Comparison of ENCODE assay signal across 17 cellular contexts in genomic region chr5:174234388-174234787, GRCh38.
DNase-seq lines count a peak whose midpoint lies in the region; ATAC-seq, FAIRE-seq and TF ChIP-seq lines count a peak whose summit lies in the region.
"Had no signal": no experiment of that assay in that cellular context is flagged by ENCODE, and none has a peak within 500 bp of the region (broad histone marks: within the 10 kb centered on the region; RNA-seq: fewer than 3 reads in every experiment).

No MANE protein-coding gene starts in this region.

- no peak overlapping the region for H3K4me3 ChIP-seq in GM23338
- H3K4me3 ChIP-seq in neuronal stem cell (ENCODE audit: low read length in 2 of 2): no peak overlapping the region
- H3K4me3 ChIP-seq: A549, GM23248 had no signal

- no peak overlapping the region for H3K4ac ChIP-seq in neuronal stem cell (ENCODE audit: low read length)

- H3K36me3 Mint-ChIP-seq in GM23338 (ENCODE audit: low read depth): peaks cover 6% of the 10 kb centered on the region; the same call in 2 of the 3 replicates
- H3K36me3 Mint-ChIP-seq: CD14-positive monocyte; CD8-positive, alpha-beta memory T cell; IgD-negative memory B cell had no signal

- H4K91ac ChIP-seq in neuronal stem cell (ENCODE audit: low read depth, low read length, poor library complexity): no peak overlapping the region

- no peak for FAIRE-seq in urothelium cell line (lab: Jason Lieb, UNC)
- FAIRE-seq: A549, GM12891, GM19239 had no signal

- H3K9ac ChIP-seq in neuronal stem cell (ENCODE audit: low read depth, low read length, poor library complexity): no peak overlapping the region
- H3K9ac ChIP-seq: GM23248, KMS-11 had no signal

- no peak overlapping the region for H3K4me3 Mint-ChIP-seq in GM23338
- H3K4me3 Mint-ChIP-seq: CD14-positive monocyte; CD8-positive, alpha-beta memory T cell; H9; IgD-negative memory B cell had no signal

- H3K27ac ChIP-seq in GM23338 (ENCODE audit: low read depth) (no peak overlapping the region), neuronal stem cell (replicated peaks; ENCODE audit: low read length) (no peak overlapping the region)
- H3K27ac ChIP-seq: A549, GM23248, KMS-11 had no signal

- no CpG with 5 or more reads among the region's 8 CpGs for WGBS in neuronal stem cell (ENCODE audit: extremely low coverage in 2 of 2, insufficient read length in 2 of 2, insufficient replicate concordance in 1 of 2), 2 donors

- no peaks in the 10 kb centered on the region for H3K36me3 ChIP-seq in GM23338 (ENCODE audit: insufficient read depth)
- H3K36me3 ChIP-seq in neuronal stem cell (replicated peaks in 1 of 2; ENCODE audit: control insufficient read depth in 2 of 2, insufficient read depth in 2 of 2, low read length in 2 of 2): no peaks in the 10 kb centered on the region

- H3F3A ChIP-seq in GM23338 (replicated peaks; ENCODE audit: low read depth): no peaks in the 10 kb centered on the region

- no peaks in the 10 kb centered on the region for H4K20me1 ChIP-seq in GM23338 (replicated peaks; ENCODE audit: insufficient read depth)

- no peak for ATAC-seq in GM23338
- no peak for ATAC-seq in GM18870 (IDR thresholded peaks at IDR 0.05; ENCODE audit: unreplicated experiment)
- ATAC-seq in GM21737 (IDR thresholded peaks at IDR 0.05; ENCODE audit: unreplicated experiment): no peak
- ATAC-seq: A549 had no signal

- H4K8ac ChIP-seq in neuronal stem cell (ENCODE audit: low read depth, low read length): no peak overlapping the region

- H3K27me3 ChIP-seq in GM23338 (ENCODE audit: insufficient read depth): no peaks in the 10 kb centered on the region
- H3K27me3 ChIP-seq in neuronal stem cell (ENCODE audit: control insufficient read depth in 3 of 3, insufficient read depth in 3 of 3, low read depth in 1 of 3, low read length in 3 of 3): no peaks in the 10 kb centered on the region

- H2BK120ac ChIP-seq in neuronal stem cell (ENCODE audit: low read depth, low read length): no peak overlapping the region

- H3K27ac Mint-ChIP-seq in GM23338: no peak overlapping the region
- H3K27ac Mint-ChIP-seq: CD14-positive monocyte; CD8-positive, alpha-beta memory T cell; H9; IgD-negative memory B cell had no signal

- H3K9me2 ChIP-seq in GM23338 (ENCODE audit: insufficient read depth): no peaks in the 10 kb centered on the region

- no peak overlapping the region for H3K23ac ChIP-seq in neuronal stem cell (ENCODE audit: low read depth, low read length, poor library complexity)

- H2BK15ac ChIP-seq in neuronal stem cell (ENCODE audit: low read length): no peak overlapping the region

- H2AFZ ChIP-seq in GM23338: peak overlapping the region; percentile 32; the same call in 1 of the 2 replicates
- no peak overlapping the region for H2AFZ ChIP-seq in neuronal stem cell (ENCODE audit: low read length)
- H2AFZ ChIP-seq: GM23248 had no signal

- H3K18ac ChIP-seq in neuronal stem cell (ENCODE audit: low read length): no peak overlapping the region

- no peak for TF ChIP-seq CTCF in GM23338 (conservative IDR thresholded peaks at IDR 0.05; ENCODE audit: low read depth in 2 of 2)

- no peak overlapping the region for H3K4me2 ChIP-seq in GM23338
- no peak overlapping the region for H3K4me2 ChIP-seq in neuronal stem cell (ENCODE audit: insufficient read depth, low read length, poor library complexity, severe bottlenecking)
- H3K4me2 ChIP-seq: A549, KMS-11 had no signal

- no peak overlapping the region for H2BK5ac ChIP-seq in neuronal stem cell (ENCODE audit: low read length)

- no peak overlapping the region for H3K14ac ChIP-seq in neuronal stem cell (ENCODE audit: low read length)

- H3K4me1 Mint-ChIP-seq in GM23338: no peaks in the 10 kb centered on the region; the same call in 2 of the 3 replicates
- H3K4me1 Mint-ChIP-seq: CD14-positive monocyte; CD8-positive, alpha-beta memory T cell; H9 had no signal

- H3K79me2 ChIP-seq in GM23338 (replicated peaks; ENCODE audit: insufficient read depth): no peaks in the 10 kb centered on the region

- H3K4me1 ChIP-seq in GM23338 (ENCODE audit: insufficient read depth) (no peaks in the 10 kb centered on the region), neuronal stem cell (ENCODE audit: control insufficient read depth in 2 of 2, insufficient read depth in 1 of 2, low read depth in 1 of 2, low read length in 2 of 2) (peaks cover 0 to 3% of the 10 kb centered on the region in 2 donors)
- H3K4me1 ChIP-seq: A549 had no signal

- no peaks in the 10 kb centered on the region for H3K27me3 Mint-ChIP-seq in GM23338 (ENCODE audit: insufficient read depth, low read depth, poor library complexity)

- H2AK5ac ChIP-seq in neuronal stem cell (ENCODE audit: low read depth, low read length): peak overlapping the region; percentile 25

- H3K79me1 ChIP-seq in neuronal stem cell (ENCODE audit: low read depth, low read length): no peaks in the 10 kb centered on the region

- no peak overlapping the region for H2BK12ac ChIP-seq in neuronal stem cell (ENCODE audit: low read length)

- peaks cover 6% of the 10 kb centered on the region for H3K9me3 Mint-ChIP-seq in GM23338

- DNase-seq in GM23338 (ENCODE audit: low spot score) (no peak), RPMI7951 (ENCODE audit: low read depth) (peak; percentile 68), neuronal stem cell (ENCODE audit: low spot score) (no peak), urothelium cell line (ENCODE audit: low spot score) (peak; percentile 23)
- DNase-seq in stimulated activated CD4-positive, alpha-beta T cell treated with anti-CD3 and anti-CD28 coated beads, Interleukin-4, amount 100 ng/mL, for 24 hours: no peak
- DNase-seq: CD8-positive, alpha-beta memory T cell; DMS53; GM23248; H9 had no signal

- H3K9me3 ChIP-seq in neuronal stem cell (replicated peaks in 1 of 2; ENCODE audit: control insufficient read depth in 2 of 2, insufficient read depth in 1 of 2, low read depth in 1 of 2, low read length in 2 of 2): no peaks in the 10 kb centered on the region
- H3K9me3 ChIP-seq: A549 had no signal

TF ChIP-seq in GM23338, 12 proteins besides CTCF, POLR2A, EP300 and RAD21:
- TF ChIP-seq ETS1 (IDR thresholded peaks at IDR 0.05) (no peak), REST (IDR thresholded peaks at IDR 0.05; ENCODE audit: unreplicated experiment) (no peak), NANOG (IDR thresholded peaks at IDR 0.05; ENCODE audit: borderline replicate concordance) (no peak), ZNF114 (CRISPR knock-in tag; IDR thresholded peaks at IDR 0.05) (no peak), EZH2 (IDR thresholded peaks at IDR 0.05; ENCODE audit: low read depth, unreplicated experiment) (no peak), JUNB (IDR thresholded peaks at IDR 0.05; ENCODE audit: unreplicated experiment) (no peak)

Comparison
In these comparisons a context has a peak if more than half of its experiments do, and no peak if none do; other contexts are left out.
1. DNase-seq: peak in RPMI7951 (single experiment) and urothelium cell line (single experiment); none in GM23338 (single experiment), neuronal stem cell (single experiment) and stimulated activated CD4-positive, alpha-beta T cell treated with anti-CD3 and anti-CD28 coated beads, Interleukin-4, amount 100 ng/mL, for 24 hours (single experiment).